18 cellular contexts compared by ENCODE assay signal in genomic region chr6:80425089-80425823, GRCh38.
DNase-seq lines count a peak whose midpoint lies in the region; ATAC-seq, FAIRE-seq and TF ChIP-seq lines count a peak whose summit lies in the region.
"Had no signal": no experiment of that assay in that cellular context is flagged by ENCODE, and none has a peak within 500 bp of the region (broad histone marks: within the 10 kb centered on the region; RNA-seq: fewer than 3 reads in every experiment).

No MANE protein-coding gene starts in this region.

- H4K20me1 ChIP-seq in astrocyte (ENCODE audit: insufficient read depth, low read length) = no peaks in the 10 kb centered on the region
- H4K20me1 ChIP-seq: BLaER1 treated with 17β-estradiol and CSF1 and Interleukin-3, amounts not matched to agents 10 nM and 100 nM had no signal

- H3K4me1 Mint-ChIP-seq in astrocyte (ENCODE audit: low read depth, unreplicated experiment) = peaks cover 19% of the 10 kb centered on the region
- H3K4me1 Mint-ChIP-seq: activated B cell treated with CpG ODN at 0.5 μM for 24 hours, H9 had no signal

- no peaks in the 10 kb centered on the region for H3K27me3 ChIP-seq in astrocyte (ENCODE audit: insufficient read depth, low read length)
- H3K27me3 ChIP-seq: BLaER1 treated with 17β-estradiol and CSF1 and Interleukin-3, amounts not matched to agents 10 nM and 100 nM; colonic mucosa; heart left ventricle had no signal

- no peak overlapping the region for H2AFZ ChIP-seq in astrocyte (ENCODE audit: low read depth, low read length)

- H3K4me2 ChIP-seq in astrocyte (ENCODE audit: low read length) = peak overlapping the region; percentile 59
- H3K4me2 ChIP-seq: BLaER1 treated with 17β-estradiol and CSF1 and Interleukin-3, amounts not matched to agents 10 nM and 100 nM had no signal

- TF ChIP-seq CTCF in astrocyte (IDR thresholded peaks at IDR 0.05; ENCODE audit: insufficient read depth, low read depth, low read length) = peak; percentile 22

- H3K27me3 Mint-ChIP-seq in astrocyte (ENCODE audit: low read depth, unreplicated experiment) = no peaks in the 10 kb centered on the region
- H3K27me3 Mint-ChIP-seq: activated B cell treated with CpG ODN at 0.5 μM for 24 hours, progenitor cell of endocrine pancreas had no signal

- H3K4me3 ChIP-seq in astrocyte (ENCODE audit: insufficient read depth, low read depth, low read length) = no peak overlapping the region
- H3K4me3 ChIP-seq: BLaER1 treated with 17β-estradiol and CSF1 and Interleukin-3, amounts not matched to agents 10 nM and 100 nM; colonic mucosa; heart left ventricle; lung had no signal

- peaks cover 13% of the 10 kb centered on the region for H3K4me1 ChIP-seq in astrocyte (ENCODE audit: insufficient read depth, low read length)
- H3K4me1 ChIP-seq: BLaER1 treated with 17β-estradiol and CSF1 and Interleukin-3, amounts not matched to agents 10 nM and 100 nM; colonic mucosa; heart left ventricle had no signal

- H3K36me3 Mint-ChIP-seq in astrocyte (ENCODE audit: low read depth, unreplicated experiment) = peaks cover 11% of the 10 kb centered on the region

- H3K9me3 Mint-ChIP-seq in astrocyte (ENCODE audit: unreplicated experiment) = peaks cover 31% of the 10 kb centered on the region

- ATAC-seq in GM18502 (IDR thresholded peaks at IDR 0.05; ENCODE audit: poor library complexity, unreplicated experiment) = no peak
- ATAC-seq: activated T-cell treated with anti-CD3 and anti-CD28 coated beads, Interleukin-2, amount 50 U/mL, for 72 hours had no signal

- no peaks in the 10 kb centered on the region for H3K36me3 ChIP-seq in astrocyte (ENCODE audit: insufficient read depth, low read length)
- H3K36me3 ChIP-seq: BLaER1 treated with 17β-estradiol and CSF1 and Interleukin-3, amounts not matched to agents 10 nM and 100 nM; colonic mucosa; heart left ventricle had no signal

- no peaks in the 10 kb centered on the region for H3K79me2 ChIP-seq in astrocyte (ENCODE audit: insufficient read depth, low read length)

- peak; percentile 87 for DNase-seq in AG08395 (ENCODE audit: low spot score)
- peak; percentile 76 for DNase-seq in HT1080 (ENCODE audit: low read depth)
- peak; percentile 100 for DNase-seq in astrocyte (ENCODE audit: low read depth)
- peak; percentile 94 for DNase-seq in iris pigment epithelial cell (ENCODE audit: low read depth)
- DNase-seq in activated CD4-positive, alpha-beta T cell treated with anti-CD3 and anti-CD28 coated beads, Interleukin-2, amount 50 U/mL, for 1 hour = no peak
- no peak for DNase-seq in Ammon's horn (ENCODE audit: low spot score)
- no peak for DNase-seq in NCI-H1436 treated with DMSO at 0.1 percent for 48 hours (lab: John Stamatoyannopoulos, UW)
- DNase-seq: activated B cell treated with CpG ODN at 0.5 μM for 24 hours; activated T-cell treated with anti-CD3 and anti-CD28 coated beads, Interleukin-2, amount 50 U/mL, for 72 hours; colonic mucosa; H9; heart left ventricle; substantia nigra had no signal

- peaks cover 8% of the 10 kb centered on the region for H3K9me3 ChIP-seq in astrocyte (ENCODE audit: insufficient read depth, low read depth, low read length)
- H3K9me3 ChIP-seq: colonic mucosa had no signal

- peak overlapping the region; percentile 15 for H3K9ac ChIP-seq in astrocyte (ENCODE audit: low read length)
- H3K9ac ChIP-seq: BLaER1 treated with 17β-estradiol and CSF1 and Interleukin-3, amounts not matched to agents 10 nM and 100 nM had no signal

- H3K27ac ChIP-seq in astrocyte (ENCODE audit: low read depth, low read length) = peak overlapping the region; percentile 81
- H3K27ac ChIP-seq: BLaER1 treated with 17β-estradiol and CSF1 and Interleukin-3, amounts not matched to agents 10 nM and 100 nM; colonic mucosa; RWPE1 had no signal

- no peak for FAIRE-seq in astrocyte (lab: Jason Lieb, UNC)

- H3K27ac Mint-ChIP-seq in astrocyte (ENCODE audit: unreplicated experiment) = peak overlapping the region; percentile 95
- H3K27ac Mint-ChIP-seq: activated B cell treated with CpG ODN at 0.5 μM for 24 hours; activated T-cell treated with anti-CD3 and anti-CD28 coated beads, Interleukin-2, amount 50 U/mL, for 72 hours; H9; progenitor cell of endocrine pancreas had no signal

- no peak overlapping the region for H3K4me3 Mint-ChIP-seq in astrocyte (ENCODE audit: unreplicated experiment)
- H3K4me3 Mint-ChIP-seq: activated B cell treated with CpG ODN at 0.5 μM for 24 hours; activated T-cell treated with anti-CD3 and anti-CD28 coated beads, Interleukin-2, amount 50 U/mL, for 72 hours; H9 had no signal

Comparison
In these comparisons a context has a peak if more than half of its experiments do, and no peak if none do; other contexts are left out.
1. DNase-seq: peak in AG08395 (single experiment), HT1080 (single experiment), astrocyte (single experiment) and iris pigment epithelial cell (single experiment); none in activated CD4-positive, alpha-beta T cell treated with anti-CD3 and anti-CD28 coated beads, Interleukin-2, amount 50 U/mL, for 1 hour (single experiment), Ammon's horn (single experiment) and NCI-H1436 treated with DMSO at 0.1 percent for 48 hours (single experiment).